Comparison of ENCODE assay signal across 16 cellular contexts in genomic region chr12:63018273-63018672, GRCh38.
"Had no signal": no experiment of that assay in that cellular context is flagged by ENCODE, and none has a peak within 500 bp of the region (broad histone marks: within the 10 kb centered on the region; RNA-seq: fewer than 3 reads in every experiment).

No MANE protein-coding gene starts in this region.

- ATAC-seq: activated CD4-positive, alpha-beta T cell treated with anti-CD3 and anti-CD28 coated beads for 36 hours; right cardiac atrium; stimulated activated naive CD8-positive, alpha-beta T cell treated with anti-CD3 and anti-CD28 coated beads, Interleukin-15, amount 100 ng/mL, for 72 hours; WTC11 had no signal

- H3K27ac ChIP-seq: hepatocyte, left ventricle myocardium inferior, prostate gland, vagina had no signal

- H3K27me3 ChIP-seq: hepatocyte, vagina had no signal

- H3K4me2 ChIP-seq: hepatocyte had no signal

- H3K36me3 ChIP-seq: left ventricle myocardium inferior, prostate gland, vagina had no signal

- H2AFZ ChIP-seq: hepatocyte had no signal

- H3K4me3 ChIP-seq: hepatocyte, left ventricle myocardium inferior, prostate gland, vagina had no signal

- H3K9me3 ChIP-seq: left ventricle myocardium inferior, prostate gland, vagina had no signal

- H3K4me1 ChIP-seq: left ventricle myocardium inferior, prostate gland, vagina had no signal

- DNase-seq: activated CD4-positive, alpha-beta T cell treated with anti-CD3 and anti-CD28 coated beads for 36 hours; activated CD4-positive, alpha-beta T cell treated with anti-CD3 and anti-CD28 coated beads, Interleukin-2, amount 50 U/mL, for 48 hours; cerebellar nuclear complex; cortex of kidney; effector CD4-positive, alpha-beta T cell; left ventricle myocardium inferior; right cardiac atrium; small intestine; stimulated activated CD4-positive, alpha-beta T cell treated with anti-CD3 and anti-CD28 coated beads, Interleukin-15, amount 100 ng/mL, for 24 hours; stimulated activated CD4-positive, alpha-beta T cell treated with anti-CD3 and anti-CD28 coated beads, Interleukin-2, amount 100 ng/mL, for 48 hours; stimulated activated naive CD8-positive, alpha-beta T cell treated with anti-CD3 and anti-CD28 coated beads, Interleukin-15, amount 100 ng/mL, for 72 hours; trophoblast cell had no signal

- H3K79me2 ChIP-seq: hepatocyte had no signal
